In the genomic region with DNA sequence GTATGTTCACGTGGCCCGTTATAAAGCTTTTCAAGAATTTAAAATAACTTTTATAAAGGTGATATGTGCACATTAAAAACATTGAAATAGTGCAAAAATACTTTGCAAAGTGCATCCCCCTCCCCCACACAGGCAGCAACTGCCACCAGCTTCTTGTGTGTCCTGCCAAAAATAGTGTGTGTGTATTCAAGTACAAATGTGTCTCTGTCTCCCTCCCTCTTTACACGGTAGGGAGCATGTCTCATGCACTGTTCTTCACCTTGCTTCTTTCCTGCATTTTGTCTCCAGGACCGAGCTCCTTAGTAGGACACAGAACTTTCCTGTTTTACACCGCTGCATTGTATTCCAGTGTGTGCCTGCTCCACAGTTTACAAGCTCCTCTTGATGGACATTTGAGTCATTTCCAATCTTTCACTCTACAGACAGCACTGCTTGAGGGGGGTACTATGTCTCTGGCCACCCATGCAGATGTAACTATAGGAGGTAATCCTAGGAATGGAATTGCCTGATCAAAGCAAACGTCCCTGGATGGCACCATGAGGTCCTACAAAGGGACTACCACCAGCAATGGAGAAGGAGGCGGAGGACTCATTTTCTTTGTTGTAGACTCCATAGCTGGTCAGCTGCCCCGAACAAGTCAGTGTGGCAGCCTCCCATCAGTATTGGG, we compare ENCODE assay signal across 26 cellular contexts. TPM values are rescaled to one million over a fixed set of nuclear protein-coding genes. Genes with fewer than 3 reads are reported as not detected.
DNase-seq lines count a peak whose midpoint lies in the region; ATAC-seq and TF ChIP-seq lines count a peak whose summit lies in the region.
"Had no signal": no experiment of that assay in that cellular context is flagged by ENCODE, and none has a peak within 500 bp of the region (broad histone marks: within the 10 kb centered on the region; RNA-seq: fewer than 3 reads in every experiment).

No MANE protein-coding gene starts in this region.

- no peaks in the 10 kb centered on the region for H3K9me3 Mint-ChIP-seq in chondrocyte (ENCODE audit: low read depth)
- H3K9me3 Mint-ChIP-seq in neural progenitor cell: no peaks in the 10 kb centered on the region
- H3K9me3 Mint-ChIP-seq: activated CD8-positive, alpha-beta T cell treated with anti-CD3 and anti-CD28 coated beads for 36 hours; activated naive CD8-positive, alpha-beta T cell treated with anti-CD3 and anti-CD28 coated beads for 36 hours had no signal

- no peaks in the 10 kb centered on the region; the same call in 1 of the 2 replicates for H3K36me3 ChIP-seq in Panc1 (ENCODE audit: control insufficient read depth, insufficient read depth, low read length)
- no peaks in the 10 kb centered on the region for H3K36me3 ChIP-seq in neural progenitor cell
- H3K36me3 ChIP-seq in prostate gland: no peaks in the 10 kb centered on the region

- H3K27me3 ChIP-seq in Panc1 (ENCODE audit: control insufficient read depth, insufficient read depth, low read length) (no peaks in the 10 kb centered on the region), neural progenitor cell (no peaks in the 10 kb centered on the region), prostate gland (replicated peaks; ENCODE audit: insufficient read depth) (no peaks in the 10 kb centered on the region)
- H3K27me3 ChIP-seq: foreskin keratinocyte had no signal

- H3K4me1 ChIP-seq in Panc1 (ENCODE audit: control insufficient read depth, insufficient read depth, low read length) (peaks cover 74% of the 10 kb centered on the region), neural progenitor cell (peaks cover 10% of the 10 kb centered on the region), prostate gland (replicated peaks) (peaks cover 8% of the 10 kb centered on the region)

- 55% methylated on average over 8 of the region's 8 CpGs for WGBS in prostate gland

- TF ChIP-seq CTCF in Panc1 (IDR thresholded peaks at IDR 0.05) (no peak), chondrocyte (IDR thresholded peaks at IDR 0.05) (no peak), neural progenitor cell (IDR thresholded peaks at IDR 0.05) (no peak), prostate gland (IDR thresholded peaks at IDR 0.05) (no peak)

- H3K36me3 Mint-ChIP-seq in chondrocyte (ENCODE audit: low read depth) (peaks cover 17% of the 10 kb centered on the region), neural progenitor cell (peaks cover 9% of the 10 kb centered on the region)

- in situ Hi-C loops in Panc1 (cut with HindIII; ENCODE audit: low pct_unique_long_range_greater_than_20kb, low sequenced_read_pairs): no loop called here

- H3K27me3 Mint-ChIP-seq in chondrocyte (ENCODE audit: low read depth) (no peaks in the 10 kb centered on the region), neural progenitor cell (ENCODE audit: insufficient read depth, low read depth) (peaks cover 5% of the 10 kb centered on the region)
- H3K27me3 Mint-ChIP-seq: activated CD8-positive, alpha-beta T cell treated with anti-CD3 and anti-CD28 coated beads for 36 hours; activated naive CD8-positive, alpha-beta T cell treated with anti-CD3 and anti-CD28 coated beads for 36 hours had no signal

- H4K20me1 ChIP-seq in neural progenitor cell (ENCODE audit: low read depth): no peaks in the 10 kb centered on the region

- H3K27ac Mint-ChIP-seq in chondrocyte (ENCODE audit: unreplicated experiment): peak overlapping the region; percentile 61
- H3K27ac Mint-ChIP-seq in neural progenitor cell: no peak overlapping the region
- H3K27ac Mint-ChIP-seq: activated CD8-positive, alpha-beta T cell treated with anti-CD3 and anti-CD28 coated beads for 36 hours had no signal

- no peak overlapping the region for H3K9ac ChIP-seq in neural progenitor cell
- H3K9ac ChIP-seq: KMS-11 had no signal

- intact Hi-C loops in Panc1 (cut with micrococcal nuclease; ENCODE audit: unreplicated experiment) (loop anchor here (10.0 kb wide), 1 partner anchor 50 kb away; the partner anchor contains the start of gene SLC6A6), prostate gland (cut with DNase I) (loop anchor here (5.0 to 10.0 kb wide), 2 partner anchors 52 to 330 kb away; partner anchors contain the start of genes CHCHD4, SLC6A6 and TMEM43)

- H3K9me3 ChIP-seq in Panc1 (ENCODE audit: control insufficient read depth, insufficient read depth, low read depth, low read length) (no peaks in the 10 kb centered on the region), neural progenitor cell (ENCODE audit: low read depth) (no peaks in the 10 kb centered on the region), prostate gland (no peaks in the 10 kb centered on the region)

- H3F3A ChIP-seq in neural progenitor cell (ENCODE audit: low read depth): no peaks in the 10 kb centered on the region

- H3K4me3 Mint-ChIP-seq in chondrocyte (ENCODE audit: unreplicated experiment) (no peak overlapping the region), neural progenitor cell (peak overlapping the region; percentile 33)
- H3K4me3 Mint-ChIP-seq: activated CD8-positive, alpha-beta T cell treated with anti-CD3 and anti-CD28 coated beads for 36 hours; activated naive CD8-positive, alpha-beta T cell treated with anti-CD3 and anti-CD28 coated beads for 36 hours had no signal

- no peak for TF ChIP-seq POLR2A in prostate gland (IDR thresholded peaks at IDR 0.05)

- no peak overlapping the region for H2AFZ ChIP-seq in neural progenitor cell (replicated peaks)

- H3K4me1 Mint-ChIP-seq in chondrocyte (ENCODE audit: low read depth): peaks cover 50% of the 10 kb centered on the region
- H3K4me1 Mint-ChIP-seq in neural progenitor cell: peaks cover 55% of the 10 kb centered on the region
- H3K4me1 Mint-ChIP-seq: activated naive CD8-positive, alpha-beta T cell treated with anti-CD3 and anti-CD28 coated beads for 36 hours had no signal

- DNase-seq in Panc1 (ENCODE audit: low read depth, low spot score) (no peak), chondrocyte (ENCODE audit: low spot score) (no peak), neural progenitor cell (ENCODE audit: low spot score) (no peak), substantia nigra (lab: John Stamatoyannopoulos, UW) (peak in 2 of 49 donors; percentile 10 to 16), prostate gland (ENCODE audit: low spot score) (no peak), cerebellar nuclear complex (lab: John Stamatoyannopoulos, UW) (no peak)
- no peak for DNase-seq in effector CD4-positive, alpha-beta T cell
- DNase-seq: activated CD8-positive, alpha-beta T cell treated with anti-CD3 and anti-CD28 coated beads for 36 hours; activated effector memory CD4-positive, alpha-beta T cell treated with anti-CD3 and anti-CD28 coated beads, Interleukin-2, amount 50 U/mL, for 16 hours; activated naive CD8-positive, alpha-beta T cell treated with anti-CD3 and anti-CD28 coated beads for 36 hours; effector memory CD4-positive, alpha-beta T cell; foreskin keratinocyte; HCEC 1CT; left cardiac atrium; mammary epithelial cell; NCI-H1417; NCI-H2107; NCI-H510A; occipital lobe; OCI-M1; stimulated activated CD4-positive, alpha-beta T cell treated with anti-CD3 and anti-CD28 coated beads, Interleukin-2, amount 100 ng/mL, for 48 hours; T-helper 2 cell had no signal

- no peaks in the 10 kb centered on the region for H3K79me2 ChIP-seq in neural progenitor cell (ENCODE audit: low read depth)

- no peak overlapping the region for H3K4me3 ChIP-seq in Panc1 (ENCODE audit: low read depth in 2 of 2, low read length in 2 of 2)
- no peak overlapping the region for H3K4me3 ChIP-seq in neural progenitor cell
- H3K4me3 ChIP-seq in prostate gland: no peak overlapping the region

- no peak overlapping the region for H3K4me2 ChIP-seq in neural progenitor cell
- H3K4me2 ChIP-seq: KMS-11 had no signal

- no TSS peak for BruUV-seq in Panc1 (replicated peaks; lab: Mats Ljungman, UMichigan)

- H3K27ac ChIP-seq in Panc1 (ENCODE audit: low read length) (peak overlapping the region; percentile 54; the same call in 1 of the 2 replicates), neural progenitor cell (no peak overlapping the region), substantia nigra (ENCODE audit: low read depth, low read length, poor library complexity, severe bottlenecking) (peak overlapping the region; percentile 94), prostate gland (no peak overlapping the region)
- H3K27ac ChIP-seq: foreskin keratinocyte, KMS-11 had no signal

- CTCF ChIA-PET in Panc1 (lab: Charles Lee): no interaction called here

- POLR2A ChIA-PET in Panc1 (lab: Charles Lee): no interaction called here

- ATAC-seq in Panc1: no peak
- no peak for ATAC-seq in HG03460 (IDR thresholded peaks at IDR 0.05; ENCODE audit: unreplicated experiment)
- ATAC-seq: activated CD8-positive, alpha-beta T cell treated with anti-CD3 and anti-CD28 coated beads for 36 hours; foreskin keratinocyte; left cardiac atrium; right cardiac atrium; SK-N-SH treated with all-trans-retinoic acid at 6 μM for 48 hours had no signal

RNA-seq across cellular contexts. Expression of gene SLC6A6, which starts 52.4 kb away (rescaled TPM):
- 61.0 TPM for total RNA-seq in Panc1 (2021; ENCODE audit: unreplicated experiment)
- 53.8 TPM for polyA plus RNA-seq in Panc1 (2012; ENCODE audit: insufficient read length)
- 46.0 to 63.9 TPM (median 48.0 TPM) in 3 replicates for total RNA-seq in chondrocyte
- total RNA-seq in neural progenitor cell (ENCODE audit: low replicate concordance): 32.9 and 37.2 TPM in 2 replicates
- total RNA-seq in prostate gland: 10 to 100 TPM in 1 of 2 donors, 1 to 10 TPM in 1; 6.9 to 24.5 TPM

Comparison
In these comparisons a context has a peak if more than half of its experiments do, and no peak if none do; other contexts are left out.
1. H3K27ac ChIP-seq: peak in Panc1 (single experiment) and substantia nigra (single experiment); none in neural progenitor cell (single experiment) and prostate gland (0 of 2).